Comparison of ENCODE assay signal across 1 cellular context in the genomic region with DNA sequence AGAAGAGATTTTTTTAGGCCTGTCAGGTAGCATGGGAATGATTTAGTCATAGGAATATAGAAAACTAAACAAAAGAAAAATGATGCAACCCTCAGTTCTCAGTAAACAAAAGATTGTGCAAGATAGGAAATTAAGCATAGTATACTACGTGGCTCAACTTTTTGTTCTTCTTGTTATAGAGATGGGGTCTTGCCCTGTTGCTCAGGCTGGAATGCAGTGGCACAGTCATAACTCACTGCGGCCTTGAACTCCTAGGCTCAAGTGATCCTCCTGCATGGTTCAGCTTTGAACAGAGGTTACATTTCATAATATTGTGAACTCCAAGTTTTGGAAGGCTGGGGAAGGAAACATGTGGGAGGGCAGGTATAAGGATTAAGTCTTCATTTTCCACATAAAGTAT.
TF ChIP-seq lines count a peak whose summit lies in the region.

No MANE protein-coding gene starts in this region.

TF ChIP-seq in HepG2, 621 proteins besides CTCF, POLR2A, EP300 and RAD21 (continued from another document and continues in another):
- TF ChIP-seq ZNF646 (CRISPR knock-in tag; IDR thresholded peaks at IDR 0.05) (no peak), ZNF296 (CRISPR knock-in tag; conservative IDR thresholded peaks at IDR 0.05) (no peak), TRIM24 (CRISPR knock-in tag; IDR thresholded peaks at IDR 0.05) (peak; percentile 98; the same call in 1 of the 2 replicates), XRCC5 (optimal IDR thresholded peaks at IDR 0.05; ENCODE audit: low read length) (no peak), ATM (IDR thresholded peaks at IDR 0.05; ENCODE audit: borderline replicate concordance) (no peak), IRX3 (CRISPR knock-in tag; IDR thresholded peaks at IDR 0.05; ENCODE audit: borderline replicate concordance, low read depth) (no peak), ZNF790 (CRISPR knock-in tag; IDR thresholded peaks at IDR 0.05; ENCODE audit: borderline replicate concordance) (no peak), TRAFD1 (CRISPR knock-in tag; IDR thresholded peaks at IDR 0.05; ENCODE audit: borderline replicate concordance) (no peak), WIZ (CRISPR knock-in tag; IDR thresholded peaks at IDR 0.05) (0 out of 2 replicates have a peak, but pooled peaks have one; percentile 45), ZFP82 (CRISPR knock-in tag; IDR thresholded peaks at IDR 0.05; ENCODE audit: borderline replicate concordance) (no peak), ZNF3 (CRISPR knock-in tag; IDR thresholded peaks at IDR 0.05) (no peak), NCOA2 (CRISPR knock-in tag; IDR thresholded peaks at IDR 0.05) (peak; percentile 57), HDAC2 (CRISPR knock-in tag; IDR thresholded peaks at IDR 0.05) (peak; percentile 46), EHMT2 (IDR thresholded peaks at IDR 0.05; ENCODE audit: borderline replicate concordance, low read depth, low read length) (0 out of 2 replicates have a peak, but pooled peaks have one; percentile 59), ZNF713 (CRISPR knock-in tag; IDR thresholded peaks at IDR 0.05) (no peak), HNF4A (CRISPR knock-in tag; IDR thresholded peaks at IDR 0.05) (peak; percentile 81), ZNF644 (CRISPR knock-in tag; IDR thresholded peaks at IDR 0.05; ENCODE audit: low read depth) (peak; percentile 62; the same call in 1 of the 2 replicates), ZNF280D (CRISPR knock-in tag; IDR thresholded peaks at IDR 0.05) (peak; percentile 75; the same call in 1 of the 2 replicates), ZNF367 (CRISPR knock-in tag; IDR thresholded peaks at IDR 0.05; ENCODE audit: borderline replicate concordance) (no peak), MXD4 (CRISPR knock-in tag; IDR thresholded peaks at IDR 0.05) (no peak), ZNF34 (CRISPR knock-in tag; IDR thresholded peaks at IDR 0.05; ENCODE audit: borderline replicate concordance) (no peak), ZNF331 (CRISPR knock-in tag; IDR thresholded peaks at IDR 0.05) (0 out of 2 replicates have a peak, but pooled peaks have one; percentile 29), CC2D1A (CRISPR knock-in tag; IDR thresholded peaks at IDR 0.05) (no peak), SNAI1 (CRISPR knock-in tag; IDR thresholded peaks at IDR 0.05; ENCODE audit: borderline replicate concordance) (no peak), GATAD1 (CRISPR knock-in tag; IDR thresholded peaks at IDR 0.05) (0 out of 2 replicates have a peak, but pooled peaks have one; percentile 29), SIX1 (CRISPR knock-in tag; IDR thresholded peaks at IDR 0.05; ENCODE audit: borderline replicate concordance) (peak; percentile 23; the same call in 1 of the 2 replicates), SCMH1 (CRISPR knock-in tag; IDR thresholded peaks at IDR 0.05; ENCODE audit: borderline replicate concordance) (no peak), MIER2 (CRISPR knock-in tag; IDR thresholded peaks at IDR 0.05) (no peak), KDM6A (CRISPR knock-in tag; IDR thresholded peaks at IDR 0.05; ENCODE audit: low read depth) (no peak), ADNP (CRISPR knock-in tag; IDR thresholded peaks at IDR 0.05) (no peak)
- TF ChIP-seq, protein P1, sequence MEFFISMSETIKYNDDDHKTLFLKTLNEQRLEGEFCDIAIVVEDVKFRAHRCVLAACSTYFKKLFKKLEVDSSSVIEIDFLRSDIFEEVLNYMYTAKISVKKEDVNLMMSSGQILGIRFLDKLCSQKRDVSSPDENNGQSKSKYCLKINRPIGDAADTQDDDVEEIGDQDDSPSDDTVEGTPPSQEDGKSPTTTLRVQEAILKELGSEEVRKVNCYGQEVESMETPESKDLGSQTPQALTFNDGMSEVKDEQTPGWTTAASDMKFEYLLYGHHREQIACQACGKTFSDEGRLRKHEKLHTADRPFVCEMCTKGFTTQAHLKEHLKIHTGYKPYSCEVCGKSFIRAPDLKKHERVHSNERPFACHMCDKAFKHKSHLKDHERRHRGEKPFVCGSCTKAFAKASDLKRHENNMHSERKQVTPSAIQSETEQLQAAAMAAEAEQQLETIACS (CRISPR knock-in tag; IDR thresholded peaks at IDR 0.05): 0 out of 2 replicates have a peak, but pooled peaks have one; percentile 26
- TF ChIP-seq, protein P2, sequence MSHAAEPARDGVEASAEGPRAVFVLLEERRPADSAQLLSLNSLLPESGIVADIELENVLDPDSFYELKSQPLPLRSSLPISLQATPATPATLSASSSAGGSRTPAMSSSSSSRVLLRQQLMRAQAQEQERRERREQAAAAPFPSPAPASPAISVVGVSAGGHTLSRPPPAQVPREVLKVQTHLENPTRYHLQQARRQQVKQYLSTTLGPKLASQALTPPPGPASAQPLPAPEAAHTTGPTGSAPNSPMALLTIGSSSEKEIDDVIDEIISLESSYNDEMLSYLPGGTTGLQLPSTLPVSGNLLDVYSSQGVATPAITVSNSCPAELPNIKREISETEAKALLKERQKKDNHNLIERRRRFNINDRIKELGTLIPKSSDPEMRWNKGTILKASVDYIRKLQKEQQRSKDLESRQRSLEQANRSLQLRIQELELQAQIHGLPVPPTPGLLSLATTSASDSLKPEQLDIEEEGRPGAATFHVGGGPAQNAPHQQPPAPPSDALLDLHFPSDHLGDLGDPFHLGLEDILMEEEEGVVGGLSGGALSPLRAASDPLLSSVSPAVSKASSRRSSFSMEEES (CRISPR knock-in tag; IDR thresholded peaks at IDR 0.05): peak; percentile 46; the same call in 1 of the 2 replicates
- TF ChIP-seq, protein P3, sequence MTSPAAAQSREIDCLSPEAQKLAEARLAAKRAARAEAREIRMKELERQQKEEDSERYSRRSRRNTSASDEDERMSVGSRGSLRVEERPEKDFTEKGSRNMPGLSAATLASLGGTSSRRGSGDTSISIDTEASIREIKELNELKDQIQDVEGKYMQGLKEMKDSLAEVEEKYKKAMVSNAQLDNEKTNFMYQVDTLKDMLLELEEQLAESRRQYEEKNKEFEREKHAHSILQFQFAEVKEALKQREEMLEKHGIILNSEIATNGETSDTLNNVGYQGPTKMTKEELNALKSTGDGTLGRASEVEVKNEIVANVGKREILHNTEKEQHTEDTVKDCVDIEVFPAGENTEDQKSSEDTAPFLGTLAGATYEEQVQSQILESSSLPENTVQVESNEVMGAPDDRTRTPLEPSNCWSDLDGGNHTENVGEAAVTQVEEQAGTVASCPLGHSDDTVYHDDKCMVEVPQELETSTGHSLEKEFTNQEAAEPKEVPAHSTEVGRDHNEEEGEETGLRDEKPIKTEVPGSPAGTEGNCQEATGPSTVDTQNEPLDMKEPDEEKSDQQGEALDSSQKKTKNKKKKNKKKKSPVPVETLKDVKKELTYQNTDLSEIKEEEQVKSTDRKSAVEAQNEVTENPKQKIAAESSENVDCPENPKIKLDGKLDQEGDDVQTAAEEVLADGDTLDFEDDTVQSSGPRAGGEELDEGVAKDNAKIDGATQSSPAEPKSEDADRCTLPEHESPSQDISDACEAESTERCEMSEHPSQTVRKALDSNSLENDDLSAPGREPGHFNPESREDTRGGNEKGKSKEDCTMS (CRISPR knock-in tag; conservative IDR thresholded peaks at IDR 0.05): no peak
- TF ChIP-seq, protein P4, sequence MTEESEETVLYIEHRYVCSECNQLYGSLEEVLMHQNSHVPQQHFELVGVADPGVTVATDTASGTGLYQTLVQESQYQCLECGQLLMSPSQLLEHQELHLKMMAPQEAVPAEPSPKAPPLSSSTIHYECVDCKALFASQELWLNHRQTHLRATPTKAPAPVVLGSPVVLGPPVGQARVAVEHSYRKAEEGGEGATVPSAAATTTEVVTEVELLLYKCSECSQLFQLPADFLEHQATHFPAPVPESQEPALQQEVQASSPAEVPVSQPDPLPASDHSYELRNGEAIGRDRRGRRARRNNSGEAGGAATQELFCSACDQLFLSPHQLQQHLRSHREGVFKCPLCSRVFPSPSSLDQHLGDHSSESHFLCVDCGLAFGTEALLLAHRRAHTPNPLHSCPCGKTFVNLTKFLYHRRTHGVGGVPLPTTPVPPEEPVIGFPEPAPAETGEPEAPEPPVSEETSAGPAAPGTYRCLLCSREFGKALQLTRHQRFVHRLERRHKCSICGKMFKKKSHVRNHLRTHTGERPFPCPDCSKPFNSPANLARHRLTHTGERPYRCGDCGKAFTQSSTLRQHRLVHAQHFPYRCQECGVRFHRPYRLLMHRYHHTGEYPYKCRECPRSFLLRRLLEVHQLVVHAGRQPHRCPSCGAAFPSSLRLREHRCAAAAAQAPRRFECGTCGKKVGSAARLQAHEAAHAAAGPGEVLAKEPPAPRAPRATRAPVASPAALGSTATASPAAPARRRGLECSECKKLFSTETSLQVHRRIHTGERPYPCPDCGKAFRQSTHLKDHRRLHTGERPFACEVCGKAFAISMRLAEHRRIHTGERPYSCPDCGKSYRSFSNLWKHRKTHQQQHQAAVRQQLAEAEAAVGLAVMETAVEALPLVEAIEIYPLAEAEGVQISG (CRISPR knock-in tag; IDR thresholded peaks at IDR 0.05): 0 out of 2 replicates have a peak, but pooled peaks have one; percentile 22
